8 cellular contexts compared by ENCODE assay signal in genomic region chr17:41930009-41930832, GRCh38. TPM values are rescaled to one million over a fixed set of nuclear protein-coding genes. Genes with fewer than 3 reads are reported as not detected.
A peak's percentile ranks its signal among the peaks of the same experiment; 100 is the strongest.
DNase-seq lines count a peak whose midpoint lies in the region; ATAC-seq and TF ChIP-seq lines count a peak whose summit lies in the region.

Gene ODAD4, plus strand, starts transcription at chr17:41930617. Its CDS starts 107 bp downstream, at chr17:41930724.

- peak; percentile 91 for ATAC-seq in HG02763 (IDR thresholded peaks at IDR 0.05; ENCODE audit: unreplicated experiment)
- ATAC-seq in heart left ventricle, result peak; percentile 94 to 99 (median 98)

- H3K36me3 ChIP-seq in adipocyte (ENCODE audit: control insufficient read depth, insufficient read depth, low read length, severe bottlenecking), result no peaks in the 10 kb centered on the region
- no peaks in the 10 kb centered on the region for H3K36me3 ChIP-seq in heart left ventricle

- peak within 1 kb of the TSS; percentile 96 for H3K27ac Mint-ChIP-seq in type B pancreatic cell

- no peaks in the 10 kb centered on the region for H3K27me3 Mint-ChIP-seq in type B pancreatic cell

- H3K4me1 ChIP-seq in adipocyte (ENCODE audit: control insufficient read depth, insufficient read depth, low read length) (peaks cover 8% of the 10 kb centered on the region), heart left ventricle (peaks cover 0 to 35% (median 9%) of the 10 kb centered on the region in 12 donors)

- H3K9me3 Mint-ChIP-seq in type B pancreatic cell, result no peaks in the 10 kb centered on the region

- H3K27ac ChIP-seq in heart left ventricle, result peak within 1 kb of the TSS; percentile 65 to 95 (median 82)

- DNase-seq in NCI-H1417 treated with DMSO at 0.1 percent for 48 hours (lab: John Stamatoyannopoulos, UW), result peak; percentile 78
- DNase-seq in SW 1271 (lab: John Stamatoyannopoulos, UW), result peak; percentile 94 to 96
- DNase-seq in adipocyte (ENCODE audit: low read depth), result peak; percentile 99
- DNase-seq in heart left ventricle, result peak; percentile 96 to 99 (median 97)
- peak; percentile 94 for DNase-seq in pons (ENCODE audit: low spot score)
- DNase-seq in type B pancreatic cell (ENCODE audit: extremely low spot score, unreplicated experiment), result peak; percentile 97

- WGBS in heart left ventricle, 4 donors, result 2 to 4% (median 2%) methylated on average over 43 of the region's 43 CpGs

- H3K9me3 ChIP-seq in adipocyte (ENCODE audit: control insufficient read depth, low read length), result no peaks in the 10 kb centered on the region
- H3K9me3 ChIP-seq in heart left ventricle, result no peaks in the 10 kb centered on the region

- H3K4me3 ChIP-seq in adipocyte (ENCODE audit: low read length) (peak within 1 kb of the TSS; percentile 81), heart left ventricle (peak within 1 kb of the TSS; percentile 34 to 73 (median 61))

- intact Hi-C loops in heart left ventricle (cut with DNase I), result loop anchor here in 1 of 10 donors (2.0 kb wide), 1 partner anchor 77 kb away; no protein-coding TSS in a partner anchor

- peak in 1 of 2 donors; percentile 85 for TF ChIP-seq POLR2A in heart left ventricle (IDR thresholded peaks at IDR 0.05)

- peaks cover 16% of the 10 kb centered on the region for H3K4me1 Mint-ChIP-seq in type B pancreatic cell (ENCODE audit: unreplicated experiment)

- TF ChIP-seq CTCF in GM12874 (IDR thresholded peaks at IDR 0.05; ENCODE audit: insufficient read depth, low read depth, low read length), result peak; percentile 19; the same call in 1 of the 2 replicates
- TF ChIP-seq CTCF in heart left ventricle (IDR thresholded peaks at IDR 0.05), result peak in 11 of 12 donors; percentile 22 to 61 (median 44)
- peak; percentile 66 for TF ChIP-seq CTCF in type B pancreatic cell (conservative IDR thresholded peaks at IDR 0.05)

- H3K9ac ChIP-seq in adipocyte (ENCODE audit: low read length), result peak within 1 kb of the TSS; percentile 77

- no peaks in the 10 kb centered on the region for H3K36me3 Mint-ChIP-seq in type B pancreatic cell

- H3K27me3 ChIP-seq in adipocyte (replicated peaks; ENCODE audit: control insufficient read depth, insufficient read depth, low read length) (no peaks in the 10 kb centered on the region), heart left ventricle (no peaks in the 10 kb centered on the region)

- H3K4me3 Mint-ChIP-seq in type B pancreatic cell, result peak within 1 kb of the TSS; percentile 97

RNA-seq across cellular contexts. Expression of gene ODAD4, which starts in this region (rescaled TPM):
- total RNA-seq in heart left ventricle, result under 1 TPM in 8 of 9 donors, not detected in 1; 0.38 to 0.96 (median 0.73) TPM
- 1 to 10 TPM in 1 of 2 donors, under 1 TPM in 1; 0.69 to 1.2 TPM for polyA plus RNA-seq in heart left ventricle
- total RNA-seq in type B pancreatic cell (ENCODE audit: low replicate concordance), result 1.9 and 4.5 TPM in 2 replicates

Comparison
In these comparisons a context has a peak if more than half of its experiments do, and no peak if none do; other contexts are left out.
1. Peak in every context shown above with its lines: DNase-seq, ATAC-seq, H3K4me3 ChIP-seq and H3K27ac ChIP-seq.